ENCODE assay signal across 12 cellular contexts in genomic region chr7:108660465-108660864, GRCh38.
A peak's percentile ranks its signal among the peaks of the same experiment; 100 is the strongest.
DNase-seq lines count a peak whose midpoint lies in the region; ATAC-seq and TF ChIP-seq lines count a peak whose summit lies in the region.
"Had no signal": no experiment of that assay in that cellular context is flagged by ENCODE, and none has a peak within 500 bp of the region (broad histone marks: within the 10 kb centered on the region; RNA-seq: fewer than 3 reads in every experiment).

No MANE protein-coding gene starts in this region.

- H3K9me3 Mint-ChIP-seq in activated naive CD4-positive, alpha-beta T cell treated with anti-CD3 and anti-CD28 coated beads, Interleukin-2, amount 50 U/mL, for 72 hours, result no peaks in the 10 kb centered on the region
- H3K9me3 Mint-ChIP-seq: stimulated activated naive CD8-positive, alpha-beta T cell treated with anti-CD3 and anti-CD28 coated beads, Interleukin-15, Interleukin-2, amounts not matched to agents 100 ng/mL and 50 ng/mL, for 24 hours had no signal

- no peaks in the 10 kb centered on the region for H3K9me2 ChIP-seq in SK-N-SH
- H3K9me2 ChIP-seq in OCI-LY1 (ENCODE audit: low read depth, low read length), result no peaks in the 10 kb centered on the region

- TF ChIP-seq EP300 in SK-N-SH (IDR thresholded peaks at IDR 0.05; ENCODE audit: borderline replicate concordance in 1 of 2, low read depth in 1 of 2, low read length in 1 of 2), result no peak

- H3K36me3 Mint-ChIP-seq in activated naive CD4-positive, alpha-beta T cell treated with anti-CD3 and anti-CD28 coated beads, Interleukin-2, amount 50 U/mL, for 72 hours, result no peaks in the 10 kb centered on the region
- H3K36me3 Mint-ChIP-seq: CD4-positive, CD25-positive, alpha-beta regulatory T cell had no signal

- TF ChIP-seq RAD21 in SK-N-SH (IDR thresholded peaks at IDR 0.05; ENCODE audit: low read length), result peak; percentile 79

- no peak overlapping the region for H3K9ac ChIP-seq in SK-N-SH
- H3K9ac ChIP-seq in OCI-LY1 (ENCODE audit: low read length), result no peak overlapping the region

- CTCF ChIA-PET in SK-N-SH (lab: Yijun Ruan, JAX), result interaction anchor here (0.6 to 1.8 kb wide), 26 partner anchors 9 to 1947 kb away, joined by 3 to 19 read pairs (median 4); no protein-coding TSS in a partner anchor

- POLR2A ChIA-PET in SK-N-SH (lab: Yijun Ruan, JAX), result no interaction called here

- H3K27me3 ChIP-seq in SK-N-SH (ENCODE audit: insufficient read depth) (no peaks in the 10 kb centered on the region), OCI-LY1 (ENCODE audit: insufficient read depth, low read length) (no peaks in the 10 kb centered on the region), upper lobe of right lung (peaks cover 4% of the 10 kb centered on the region)

- H3K27ac ChIP-seq in SK-N-SH (ENCODE audit: low read depth in 2 of 2, low read length in 1 of 2) (no peak overlapping the region), OCI-LY1 (ENCODE audit: low read depth, low read length, poor library complexity, severe bottlenecking) (no peak overlapping the region), upper lobe of right lung (no peak overlapping the region)

- DNase-seq in SK-N-SH (peak; percentile 79), fibroblast of pulmonary artery (ENCODE audit: low read depth) (peak; percentile 29), upper lobe of right lung (no peak), NCI-H1436 (lab: John Stamatoyannopoulos, UW) (no peak)
- no peak for DNase-seq in activated naive CD4-positive, alpha-beta T cell treated with anti-CD3 and anti-CD28 coated beads, Interleukin-2, amount 50 U/mL, for 72 hours (ENCODE audit: low spot score in 2 of 2)
- DNase-seq: activated CD4-positive, CD25-positive, alpha-beta regulatory T cell; CD4-positive, CD25-positive, alpha-beta regulatory T cell; NCI-H510A treated with DMSO at 0.1 percent for 48 hours had no signal

- intact Hi-C loops in upper lobe of right lung (cut with DNase I), result no loop called here

- no peak overlapping the region; a peak in 1 of 4 replicates for H3K4me3 ChIP-seq in SK-N-SH (ENCODE audit: low read depth in 2 of 2, low read length in 1 of 2)
- no peak overlapping the region for H3K4me3 ChIP-seq in OCI-LY1 (ENCODE audit: low read depth, low read length, poor library complexity, severe bottlenecking)
- H3K4me3 ChIP-seq in fibroblast of pulmonary artery (replicated peaks; ENCODE audit: low read depth, low read length), result no peak overlapping the region
- no peak overlapping the region for H3K4me3 ChIP-seq in upper lobe of right lung

- H3K27ac Mint-ChIP-seq in activated naive CD4-positive, alpha-beta T cell treated with anti-CD3 and anti-CD28 coated beads, Interleukin-2, amount 50 U/mL, for 72 hours, result no peak overlapping the region
- H3K27ac Mint-ChIP-seq: CD4-positive, CD25-positive, alpha-beta regulatory T cell; stimulated activated naive CD8-positive, alpha-beta T cell treated with anti-CD3 and anti-CD28 coated beads, Interleukin-15, Interleukin-2, amounts not matched to agents 100 ng/mL and 50 ng/mL, for 24 hours had no signal

- ATAC-seq in SK-N-SH treated with all-trans-retinoic acid at 6 μM for 48 hours (no peak), upper lobe of right lung (no peak), HG03025 (IDR thresholded peaks at IDR 0.05; ENCODE audit: low FRiP score, unreplicated experiment) (no peak)
- ATAC-seq in activated naive CD4-positive, alpha-beta T cell treated with anti-CD3 and anti-CD28 coated beads, Interleukin-2, amount 50 U/mL, for 72 hours, result no peak

- no peaks in the 10 kb centered on the region for H3K79me2 ChIP-seq in SK-N-SH (ENCODE audit: insufficient read depth)
- H3K79me2 ChIP-seq in OCI-LY1 (ENCODE audit: insufficient read depth, low read length), result no peaks in the 10 kb centered on the region

- H3K4me2 ChIP-seq in SK-N-SH, result no peak overlapping the region
- H3K4me2 ChIP-seq in OCI-LY1 (ENCODE audit: low read length), result no peak overlapping the region

- 33% methylated on average over 3 of the region's 3 CpGs for WGBS in SK-N-SH (ENCODE audit: low lambda C conversion rate)

- peak; percentile 63 for TF ChIP-seq CTCF in SK-N-SH (IDR thresholded peaks at IDR 0.05)
- peak; percentile 31; the same call in 1 of the 2 replicates for TF ChIP-seq CTCF in OCI-LY1 (IDR thresholded peaks at IDR 0.05; ENCODE audit: low read length)
- peak; percentile 46 for TF ChIP-seq CTCF in fibroblast of pulmonary artery (IDR thresholded peaks at IDR 0.05; ENCODE audit: low read length, missing control alignments)
- TF ChIP-seq CTCF in upper lobe of right lung (IDR thresholded peaks at IDR 0.05), result peak; percentile 33

- H3K4me1 ChIP-seq in SK-N-SH (ENCODE audit: control insufficient read depth in 1 of 2, insufficient read depth in 2 of 2, low read depth in 1 of 2, low read length in 1 of 2), result no peaks in the 10 kb centered on the region
- no peaks in the 10 kb centered on the region for H3K4me1 ChIP-seq in OCI-LY1 (ENCODE audit: insufficient read depth, low read length, severe bottlenecking)
- H3K4me1 ChIP-seq in upper lobe of right lung, result no peaks in the 10 kb centered on the region

- H3K36me3 ChIP-seq in SK-N-SH (replicated peaks in 1 of 2; ENCODE audit: control insufficient read depth in 1 of 2, insufficient read depth in 2 of 2, low read length in 1 of 2), result no peaks in the 10 kb centered on the region
- H3K36me3 ChIP-seq in OCI-LY1 (ENCODE audit: insufficient read depth, low read length), result no peaks in the 10 kb centered on the region
- H3K36me3 ChIP-seq in upper lobe of right lung, result no peaks in the 10 kb centered on the region

- H4K20me1 ChIP-seq in SK-N-SH (ENCODE audit: insufficient read depth) (no peaks in the 10 kb centered on the region), OCI-LY1 (ENCODE audit: insufficient read depth, low read length) (no peaks in the 10 kb centered on the region)

- H3K9me3 ChIP-seq in SK-N-SH (no peaks in the 10 kb centered on the region), OCI-LY1 (ENCODE audit: low read length) (no peaks in the 10 kb centered on the region), upper lobe of right lung (no peaks in the 10 kb centered on the region)

- H2AFZ ChIP-seq in SK-N-SH (ENCODE audit: low read depth) (no peak overlapping the region), OCI-LY1 (ENCODE audit: low read length) (no peak overlapping the region)

- H3F3A ChIP-seq in SK-N-SH (replicated peaks; ENCODE audit: insufficient read depth) (no peaks in the 10 kb centered on the region), OCI-LY1 (ENCODE audit: insufficient read depth, low read length) (no peaks in the 10 kb centered on the region)

TF ChIP-seq in SK-N-SH, 30 proteins besides CTCF, POLR2A, EP300 and RAD21:
- TF ChIP-seq TCF12 (IDR thresholded peaks at IDR 0.05) (no peak), SMC3 (IDR thresholded peaks at IDR 0.05; ENCODE audit: low read depth, low read length) (peak; percentile 26; the same call in 1 of the 2 replicates)
TF ChIP-seq in SK-N-SH: peak in this region for 1.

TF ChIP-seq in SK-N-SH treated with all-trans-retinoic acid at 6 μM for 48 hours, 23 proteins besides CTCF, POLR2A, EP300 and RAD21:
- TF ChIP-seq BACH2 (CRISPR knock-in tag; IDR thresholded peaks at IDR 0.05; ENCODE audit: borderline replicate concordance) (no peak), ZNF70 (CRISPR knock-in tag; IDR thresholded peaks at IDR 0.05) (no peak), GLIS3 (CRISPR knock-in tag; IDR thresholded peaks at IDR 0.05) (no peak)

Comparison
In these comparisons a context has a peak if more than half of its experiments do, and no peak if none do; other contexts are left out.
1. DNase-seq: peak in SK-N-SH (single experiment) and fibroblast of pulmonary artery (single experiment); none in upper lobe of right lung (single experiment), activated naive CD4-positive, alpha-beta T cell treated with anti-CD3 and anti-CD28 coated beads, Interleukin-2, amount 50 U/mL, for 72 hours (0 of 2) and NCI-H1436 (single experiment).
2. Peak in every context shown above with its lines, with median percentiles within 50 percentile points of each other: CTCF ChIP-seq.